8 cellular contexts compared by ENCODE assay signal in the genomic region with DNA sequence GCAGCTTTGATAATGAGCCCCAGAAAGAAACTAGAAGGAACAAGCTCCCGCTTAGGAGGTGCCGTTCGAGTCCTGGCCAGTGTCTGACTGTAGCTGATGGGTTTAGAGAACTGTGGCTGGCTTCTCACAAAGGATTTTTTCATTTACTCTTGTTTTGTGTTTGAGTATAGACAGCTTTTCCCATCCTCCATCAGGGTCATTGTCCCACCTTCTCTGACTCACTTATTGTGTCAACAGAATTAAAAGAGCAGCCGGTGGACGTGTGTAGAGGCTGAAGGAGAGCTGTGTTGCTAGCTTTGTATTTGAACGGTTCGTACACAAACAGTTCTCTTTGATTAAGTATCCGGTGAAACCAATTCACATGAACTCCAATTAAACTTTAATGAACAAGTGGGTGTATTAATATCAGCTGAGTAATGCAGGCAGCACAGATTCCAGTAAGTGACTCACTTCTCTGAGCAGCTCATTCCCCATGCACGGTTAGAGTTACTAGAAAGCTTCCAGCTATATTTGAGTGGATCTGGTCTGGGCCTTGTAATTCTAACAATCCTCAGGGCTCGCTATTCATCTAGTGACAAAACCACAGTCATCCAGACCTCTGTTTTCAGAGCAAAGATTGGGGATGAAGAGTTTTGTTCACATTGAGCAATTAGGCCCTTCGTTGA.
A peak's percentile ranks its signal among the peaks of the same experiment; 100 is the strongest.
DNase-seq lines count a peak whose midpoint lies in the region; ATAC-seq, FAIRE-seq and TF ChIP-seq lines count a peak whose summit lies in the region.

No MANE protein-coding gene starts in this region.

- no peaks in the 10 kb centered on the region for H3K9me1 ChIP-seq in keratinocyte (ENCODE audit: control insufficient read depth, extremely low read depth, insufficient read depth, low read length)

- no peaks in the 10 kb centered on the region for H3K27me3 ChIP-seq in AG04450 (ENCODE audit: control insufficient read depth, insufficient read depth, low read length)
- no peaks in the 10 kb centered on the region for H3K27me3 ChIP-seq in HUES48 (ENCODE audit: control insufficient read depth, insufficient read depth, low read length)
- no peaks in the 10 kb centered on the region for H3K27me3 ChIP-seq in adrenal gland
- no peaks in the 10 kb centered on the region for H3K27me3 ChIP-seq in keratinocyte (ENCODE audit: control insufficient read depth, extremely low read depth, insufficient read depth, low read length)

- dilution Hi-C loops in keratinocyte (cut with MboI; ENCODE audit: extremely low pct_ligation_motif_present, low sequenced_read_pairs), result no loop called here

- H3K4me1 ChIP-seq in HUES48 (ENCODE audit: control insufficient read depth, insufficient read depth, low read length) (peaks cover 24% of the 10 kb centered on the region), adrenal gland (replicated peaks in 1 of 2) (peaks cover 18 to 73% of the 10 kb centered on the region in 2 donors), keratinocyte (ENCODE audit: control insufficient read depth, extremely low read depth, insufficient read depth, low read length) (peaks cover 52% of the 10 kb centered on the region)

- ATAC-seq in HG02642 (IDR thresholded peaks at IDR 0.05; ENCODE audit: poor library complexity, unreplicated experiment) (no peak), HG03521 (IDR thresholded peaks at IDR 0.05; ENCODE audit: unreplicated experiment) (no peak), GM21381 (IDR thresholded peaks at IDR 0.05; ENCODE audit: unreplicated experiment) (no peak)

- intact Hi-C loops in adrenal gland (cut with DNase I), result loop anchor here in 1 of 2 donors (10.0 kb wide), 1 partner anchor 100 kb away; no protein-coding TSS in a partner anchor

- DNase-seq in AG04450 (ENCODE audit: low read depth, low spot score), result peak; percentile 79
- peak; percentile 42 to 75 (median 71) for DNase-seq in adrenal gland
- peak; percentile 26 for DNase-seq in keratinocyte (ENCODE audit: low read depth, low spot score)
- peak in 5 of 49 donors; percentile 24 to 74 (median 42) for DNase-seq in substantia nigra (lab: John Stamatoyannopoulos, UW)

- TF ChIP-seq CTCF in AG04450 (IDR thresholded peaks at IDR 0.05; ENCODE audit: low read depth, low read length), result no peak
- no peak for TF ChIP-seq CTCF in adrenal gland (IDR thresholded peaks at IDR 0.05)
- TF ChIP-seq CTCF in keratinocyte (optimal IDR thresholded peaks at IDR 0.05 in 1 of 3, IDR thresholded peaks at IDR 0.05 in 1 of 3, conservative IDR thresholded peaks at IDR 0.05 in 1 of 3; ENCODE audit: extremely low read depth in 1 of 3, insufficient read depth in 2 of 3, low read length in 3 of 3), result no peak

- H2AFZ ChIP-seq in keratinocyte (ENCODE audit: control insufficient read depth, low read length), result peak overlapping the region; percentile 35

- H3K4me3 ChIP-seq in AG04450 (ENCODE audit: low read depth, low read length) (peak overlapping the region; percentile 26), HUES48 (ENCODE audit: low read depth, low read length) (no peak overlapping the region), adrenal gland (no peak overlapping the region), keratinocyte (ENCODE audit: control insufficient read depth in 2 of 3, extremely low read depth in 1 of 3, insufficient read depth in 2 of 3, low read depth in 1 of 3, low read length in 3 of 3) (peak overlapping the region in 2 of 3 experiments; percentile 34 to 41)

- peaks cover 15% of the 10 kb centered on the region for H3K79me2 ChIP-seq in keratinocyte (ENCODE audit: control insufficient read depth, insufficient read depth, low read length)

- TF ChIP-seq POLR2A in adrenal gland (IDR thresholded peaks at IDR 0.05), result peak in 1 of 2 donors; percentile 42

- peak; percentile 84 for FAIRE-seq in keratinocyte (lab: Jason Lieb, UNC)

- H3K36me3 ChIP-seq in HUES48 (ENCODE audit: control insufficient read depth, insufficient read depth, low read length), result no peaks in the 10 kb centered on the region; the same call in 1 of the 2 replicates
- H3K36me3 ChIP-seq in adrenal gland (replicated peaks in 1 of 2), result no peaks in the 10 kb centered on the region
- peaks cover 2 to 5% of the 10 kb centered on the region in 2 experiments for H3K36me3 ChIP-seq in keratinocyte (ENCODE audit: control insufficient read depth in 2 of 2, extremely low read depth in 1 of 2, insufficient read depth in 2 of 2, low read length in 2 of 2)

- CTCF ChIA-PET in AG04450 (lab: Charles Lee), result interaction anchor here (0.5 to 1.3 kb wide), 4 partner anchors 35 to 660 kb away, joined by 3 to 9 read pairs (median 4); no protein-coding TSS in a partner anchor

- H3K9me3 ChIP-seq in AG04450 (ENCODE audit: control insufficient read depth, insufficient read depth, low read length), result no peaks in the 10 kb centered on the region
- H3K9me3 ChIP-seq in HUES48 (ENCODE audit: control insufficient read depth, insufficient read depth, low read length), result no peaks in the 10 kb centered on the region
- no peaks in the 10 kb centered on the region for H3K9me3 ChIP-seq in adrenal gland (replicated peaks in 1 of 3)
- no peaks in the 10 kb centered on the region for H3K9me3 ChIP-seq in keratinocyte (ENCODE audit: control insufficient read depth, low read depth, low read length)

- H3K27ac ChIP-seq in AG04450 (ENCODE audit: low read depth, low read length), result peak overlapping the region; percentile 92
- peak overlapping the region; percentile 75 for H3K27ac ChIP-seq in HUES48 (ENCODE audit: low read depth, low read length)
- peak overlapping the region; percentile 66 to 87 (median 75) for H3K27ac ChIP-seq in adrenal gland
- H3K27ac ChIP-seq in keratinocyte (ENCODE audit: control insufficient read depth, insufficient read depth, low read length), result peak overlapping the region; percentile 83
- peak overlapping the region; percentile 13 for H3K27ac ChIP-seq in substantia nigra (ENCODE audit: low read depth, low read length, poor library complexity, severe bottlenecking)

- WGBS in adrenal gland, 4 donors, result 35 to 47% (median 42%) methylated on average over 11 of the region's 11 CpGs

- H3K9ac ChIP-seq in HUES48 (ENCODE audit: low read depth, low read length) (no peak overlapping the region), keratinocyte (ENCODE audit: control insufficient read depth, extremely low read depth, insufficient read depth, low read length) (peak overlapping the region; percentile 56)

- peak overlapping the region; percentile 90 for H3K4me2 ChIP-seq in keratinocyte (ENCODE audit: control insufficient read depth, extremely low read depth, insufficient read depth, low read depth, low read length)

- H4K20me1 ChIP-seq in keratinocyte (ENCODE audit: control insufficient read depth, extremely low read depth, insufficient read depth, low read length), result no peaks in the 10 kb centered on the region

- POLR2A ChIA-PET in AG04450 (lab: Yijun Ruan, JAX), result interaction anchor here (0.7 to 1.0 kb wide), 2 partner anchors 28 to 34 kb away, joined by 3 to 4 read pairs; no protein-coding TSS in a partner anchor

Comparison
In these comparisons a context has a peak if more than half of its experiments do, and no peak if none do; other contexts are left out.
1. H3K27ac ChIP-seq: peak in every context shown above with its lines; median percentile 92 in AG04450; 83 in keratinocyte; 75 in HUES48; 75 in adrenal gland; 13 in substantia nigra.
2. H3K4me3 ChIP-seq: peak in AG04450 (single experiment) and keratinocyte (2 of 3); none in HUES48 (single experiment) and adrenal gland (0 of 4).